In genomic region chr13:40963927-40964326, GRCh38 we compare ENCODE assay signal across 12 cellular contexts. TPM values are rescaled to one million over a fixed set of nuclear protein-coding genes. Genes with fewer than 3 reads are reported as not detected.
DNase-seq lines count a peak whose midpoint lies in the region; ATAC-seq and TF ChIP-seq lines count a peak whose summit lies in the region.
"Had no signal": no experiment of that assay in that cellular context is flagged by ENCODE, and none has a peak within 500 bp of the region (broad histone marks: within the 10 kb centered on the region; RNA-seq: fewer than 3 reads in every experiment).

No MANE protein-coding gene starts in this region.

- H3K27ac ChIP-seq in mesenchymal stem cell (ENCODE audit: low read length, poor library complexity, severe bottlenecking) (no peak overlapping the region), upper lobe of left lung (peak overlapping the region in 1 of 4 donors; percentile 7)
- H3K27ac ChIP-seq: gastroesophageal sphincter, neural progenitor cell, SJSA1 had no signal

- H2BK12ac ChIP-seq in mesenchymal stem cell (ENCODE audit: low read length in 2 of 2): no peak overlapping the region

- no peak overlapping the region for H2AFZ ChIP-seq in mesenchymal stem cell (ENCODE audit: low read depth, low read length)
- H2AFZ ChIP-seq: neural progenitor cell had no signal

- H2BK5ac ChIP-seq in mesenchymal stem cell (ENCODE audit: low read depth, low read length, poor library complexity, severe bottlenecking): no peak overlapping the region

- H3K4me3 ChIP-seq in mesenchymal stem cell (ENCODE audit: insufficient read depth in 1 of 2, low read depth in 1 of 2, low read length in 2 of 2) (no peak overlapping the region), upper lobe of left lung (no peak overlapping the region)
- H3K4me3 ChIP-seq: gastroesophageal sphincter, neural progenitor cell, SJSA1 had no signal

- no peak overlapping the region for H3K18ac ChIP-seq in mesenchymal stem cell (ENCODE audit: low read depth in 1 of 2, low read length in 2 of 2)

- no peaks in the 10 kb centered on the region for H3K9me3 ChIP-seq in mesenchymal stem cell (ENCODE audit: control insufficient read depth, low read length)
- H3K9me3 ChIP-seq in upper lobe of left lung: no peaks in the 10 kb centered on the region
- H3K9me3 ChIP-seq: gastroesophageal sphincter, SJSA1 had no signal

- no peak overlapping the region for H2BK15ac ChIP-seq in mesenchymal stem cell (ENCODE audit: low read depth, poor library complexity, severe bottlenecking)

- H3K9ac ChIP-seq in mesenchymal stem cell (ENCODE audit: low read length): no peak overlapping the region
- H3K9ac ChIP-seq: neural progenitor cell had no signal

- peaks cover 5% of the 10 kb centered on the region for H3K79me1 ChIP-seq in mesenchymal stem cell (replicated peaks; ENCODE audit: low read length, poor library complexity, severe bottlenecking)

- no peak overlapping the region for H3K14ac ChIP-seq in mesenchymal stem cell (ENCODE audit: low read length in 2 of 2)

- H3K4ac ChIP-seq in mesenchymal stem cell (ENCODE audit: low read depth in 1 of 2, low read length in 2 of 2): no peak overlapping the region

- no peak overlapping the region for H2BK120ac ChIP-seq in mesenchymal stem cell (ENCODE audit: low read depth, low read length)

- H3K23ac ChIP-seq in mesenchymal stem cell (ENCODE audit: low read length in 2 of 2): no peak overlapping the region

- DNase-seq in COLO829 (ENCODE audit: low spot score) (peak; percentile 33), astrocyte of the hippocampus (ENCODE audit: low read depth, low spot score) (peak; percentile 11), mesenchymal stem cell (peak; percentile 42), COR-L47 (lab: John Stamatoyannopoulos, UW) (no peak), upper lobe of left lung (no peak)
- no peak for DNase-seq in stimulated activated CD4-positive, alpha-beta T cell treated with anti-CD3 and anti-CD28 coated beads, Interleukin-4, amount 100 ng/mL, for 1 hour
- DNase-seq: activated gamma-delta T cell had no signal

- H3K4me2 ChIP-seq in mesenchymal stem cell (ENCODE audit: low read length, poor library complexity, severe bottlenecking): no peak overlapping the region
- H3K4me2 ChIP-seq: neural progenitor cell had no signal

- H3K36me3 ChIP-seq in mesenchymal stem cell (ENCODE audit: control insufficient read depth in 1 of 2, insufficient read depth in 2 of 2, low read depth in 1 of 2, low read length in 2 of 2) (no peaks in the 10 kb centered on the region), upper lobe of left lung (peaks cover 0 to 3% (median under 1%) of the 10 kb centered on the region in 4 donors)
- H3K36me3 ChIP-seq: gastroesophageal sphincter, neural progenitor cell, SJSA1 had no signal

- no peak for TF ChIP-seq CTCF in upper lobe of left lung (IDR thresholded peaks at IDR 0.05)

- H4K8ac ChIP-seq in mesenchymal stem cell (ENCODE audit: low read length): no peak overlapping the region

- H3K27me3 ChIP-seq in mesenchymal stem cell (ENCODE audit: control insufficient read depth in 1 of 2, insufficient read depth in 1 of 2, low read length in 2 of 2) (no peaks in the 10 kb centered on the region), upper lobe of left lung (no peaks in the 10 kb centered on the region)
- H3K27me3 ChIP-seq: gastroesophageal sphincter, neural progenitor cell, SJSA1 had no signal

- no peak for TF ChIP-seq EP300 in upper lobe of left lung (IDR thresholded peaks at IDR 0.05)

- no peak overlapping the region for H2AK5ac ChIP-seq in mesenchymal stem cell (ENCODE audit: low read length, severe bottlenecking)

- 100% methylated on average over 1 of the region's 1 CpG for WGBS in mesenchymal stem cell
- 90 to 100% methylated on average over 1 of the region's 1 CpG for WGBS in upper lobe of left lung, 2 donors

- H3K4me1 ChIP-seq in mesenchymal stem cell (ENCODE audit: control insufficient read depth, insufficient read depth, low read depth, low read length) (peaks cover 3% of the 10 kb centered on the region), upper lobe of left lung (peaks cover 55 to 75% (median 70%) of the 10 kb centered on the region in 4 donors)
- H3K4me1 ChIP-seq: neural progenitor cell had no signal

- TF ChIP-seq POLR2A in upper lobe of left lung (IDR thresholded peaks at IDR 0.05): no peak

- H4K91ac ChIP-seq in mesenchymal stem cell (ENCODE audit: low read length): no peak overlapping the region

- peak; percentile 49 for ATAC-seq in HG02610 (IDR thresholded peaks at IDR 0.05; ENCODE audit: unreplicated experiment)
- no peak for ATAC-seq in HG03095 (IDR thresholded peaks at IDR 0.05; ENCODE audit: unreplicated experiment)
- ATAC-seq in upper lobe of left lung (ENCODE audit: low FRiP score in 2 of 2): no peak
- ATAC-seq: gastroesophageal sphincter had no signal

RNA-seq across cellular contexts. Expression of gene ELF1, which starts 55.2 kb away (rescaled TPM):
- polyA plus RNA-seq in mesenchymal stem cell (2013, experiment 1 of 2): 50.1 TPM
- 49.3 TPM for polyA plus RNA-seq in mesenchymal stem cell (2013, experiment 2 of 2)
- total RNA-seq in upper lobe of left lung: 100 to 1,000 TPM in 1 of 6 donors, 10 to 100 TPM in 5; 52.6 to 134 (median 78.6) TPM

Comparison
In these comparisons a context has a peak if more than half of its experiments do, and no peak if none do; other contexts are left out.
1. DNase-seq: peak in COLO829 (single experiment), astrocyte of the hippocampus (single experiment) and mesenchymal stem cell (single experiment); none in COR-L47 (single experiment), upper lobe of left lung (0 of 2) and stimulated activated CD4-positive, alpha-beta T cell treated with anti-CD3 and anti-CD28 coated beads, Interleukin-4, amount 100 ng/mL, for 1 hour (single experiment).